In the genomic region with DNA sequence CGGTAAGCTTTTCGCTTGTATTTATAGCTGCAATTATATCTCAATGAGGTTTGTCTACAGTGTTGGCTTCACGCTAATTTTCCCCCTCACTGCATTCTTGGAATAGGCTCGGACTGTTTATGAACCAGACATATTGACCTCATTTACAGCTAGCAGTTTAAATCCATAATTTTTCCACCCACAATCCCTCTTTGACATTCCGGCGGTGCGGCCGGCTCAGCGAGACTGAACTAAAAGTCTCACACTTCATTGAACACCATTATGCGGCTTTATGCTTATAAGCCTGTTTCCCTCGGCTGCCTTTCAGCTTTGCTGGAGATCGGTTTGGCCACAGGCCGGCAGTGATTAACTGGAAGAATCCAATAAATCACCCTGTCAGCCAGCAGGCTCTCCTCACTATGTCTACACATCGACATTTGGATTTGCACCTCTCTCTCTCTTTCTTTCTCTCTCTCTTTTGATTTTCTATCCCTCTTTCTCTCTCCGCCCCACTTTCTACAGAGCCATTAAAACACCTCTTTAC, we compare ENCODE assay signal across 8 cellular contexts.
DNase-seq lines count a peak whose midpoint lies in the region; ATAC-seq, FAIRE-seq and TF ChIP-seq lines count a peak whose summit lies in the region.
"Had no signal": no experiment of that assay in that cellular context is flagged by ENCODE, and none has a peak within 500 bp of the region (broad histone marks: within the 10 kb centered on the region; RNA-seq: fewer than 3 reads in every experiment).

No MANE protein-coding gene starts in this region.

- no peak overlapping the region for H3K9ac ChIP-seq in keratinocyte (ENCODE audit: control insufficient read depth, extremely low read depth, insufficient read depth, low read length)

- no peaks in the 10 kb centered on the region for H3K4me1 Mint-ChIP-seq in WTC11

- H3K36me3 ChIP-seq in keratinocyte (ENCODE audit: control insufficient read depth in 2 of 2, extremely low read depth in 1 of 2, insufficient read depth in 2 of 2, low read length in 2 of 2) = no peaks in the 10 kb centered on the region
- no peaks in the 10 kb centered on the region for H3K36me3 ChIP-seq in urinary bladder (ENCODE audit: insufficient read depth)
- no peaks in the 10 kb centered on the region for H3K36me3 ChIP-seq in ascending aorta
- H3K36me3 ChIP-seq: upper lobe of left lung had no signal

- H3K36me3 Mint-ChIP-seq in WTC11 = 0 out of 2 replicates have a peak, but pooled peaks cover 3% of the 10 kb centered on the region

- WGBS in urinary bladder = 14% methylated on average over 15 of the region's 15 CpGs

- POLR2A ChIA-PET in WTC11 (lab: Charles Lee) = no interaction called here

- FAIRE-seq in keratinocyte (lab: Jason Lieb, UNC) = no peak

- intact Hi-C loops in ascending aorta (cut with DNase I) = no loop called here

- peak; percentile 2 for DNase-seq in LoVo (ENCODE audit: low spot score)
- peak; percentile 92 for DNase-seq in RPMI7951 (ENCODE audit: low read depth)
- DNase-seq in keratinocyte (ENCODE audit: low read depth, low spot score) = no peak
- DNase-seq in ascending aorta (ENCODE audit: low spot score in 2 of 2) = no peak
- DNase-seq in WTC11 (ENCODE audit: low spot score) = no peak

- no peaks in the 10 kb centered on the region for H3K9me1 ChIP-seq in keratinocyte (ENCODE audit: control insufficient read depth, extremely low read depth, insufficient read depth, low read length)

- dilution Hi-C loops in keratinocyte (cut with MboI; ENCODE audit: extremely low pct_ligation_motif_present, low sequenced_read_pairs) = no loop called here

- H3K27me3 ChIP-seq in keratinocyte (ENCODE audit: control insufficient read depth, extremely low read depth, insufficient read depth, low read length) (peaks cover 23% of the 10 kb centered on the region), ascending aorta (no peaks in the 10 kb centered on the region)

- peaks cover 12% of the 10 kb centered on the region for H3K9me3 Mint-ChIP-seq in WTC11

- CTCF ChIA-PET in WTC11 (lab: Charles Lee) = no interaction called here

- TF ChIP-seq CTCF in keratinocyte (optimal IDR thresholded peaks at IDR 0.05 in 1 of 3, IDR thresholded peaks at IDR 0.05 in 1 of 3, conservative IDR thresholded peaks at IDR 0.05 in 1 of 3; ENCODE audit: extremely low read depth in 1 of 3, insufficient read depth in 2 of 3, low read length in 3 of 3) = peak in 1 of 3 experiments; percentile 11
- TF ChIP-seq CTCF in ascending aorta (IDR thresholded peaks at IDR 0.05) = no peak
- TF ChIP-seq CTCF in WTC11 (IDR thresholded peaks at IDR 0.05) = no peak

- ATAC-seq in WTC11 (no peak; the same call in 1 of the 2 replicates), HG02938 (IDR thresholded peaks at IDR 0.05; ENCODE audit: unreplicated experiment) (no peak)

- peak overlapping the region; percentile 74 for H3K4me2 ChIP-seq in keratinocyte (ENCODE audit: control insufficient read depth, extremely low read depth, insufficient read depth, low read depth, low read length)

- peak overlapping the region; percentile 21 for H2AFZ ChIP-seq in keratinocyte (ENCODE audit: control insufficient read depth, low read length)

- H3K9me3 ChIP-seq in keratinocyte (ENCODE audit: control insufficient read depth, low read depth, low read length) = no peaks in the 10 kb centered on the region
- no peaks in the 10 kb centered on the region for H3K9me3 ChIP-seq in ascending aorta
- H3K9me3 ChIP-seq: upper lobe of left lung had no signal

- no peak overlapping the region for H3K4me3 Mint-ChIP-seq in WTC11

- H3K4me1 ChIP-seq in keratinocyte (ENCODE audit: control insufficient read depth, extremely low read depth, insufficient read depth, low read length) (peaks cover 5% of the 10 kb centered on the region), urinary bladder (ENCODE audit: insufficient read depth) (no peaks in the 10 kb centered on the region), ascending aorta (no peaks in the 10 kb centered on the region)

- H3K27me3 Mint-ChIP-seq in WTC11 (ENCODE audit: low read depth) = no peaks in the 10 kb centered on the region

- no peak overlapping the region for H3K27ac ChIP-seq in keratinocyte (ENCODE audit: control insufficient read depth, insufficient read depth, low read length)
- H3K27ac ChIP-seq in urinary bladder (ENCODE audit: low read depth) = no peak overlapping the region
- H3K27ac ChIP-seq in ascending aorta = no peak overlapping the region
- H3K27ac ChIP-seq: upper lobe of left lung had no signal

- H3K4me3 ChIP-seq in keratinocyte (ENCODE audit: control insufficient read depth in 2 of 3, extremely low read depth in 1 of 3, insufficient read depth in 2 of 3, low read depth in 1 of 3, low read length in 3 of 3) = peak overlapping the region in 2 of 3 experiments; percentile 29 to 46
- peak overlapping the region; percentile 8 for H3K4me3 ChIP-seq in urinary bladder (ENCODE audit: low read depth, low read length)
- H3K4me3 ChIP-seq in ascending aorta = peak overlapping the region in 1 of 2 donors; percentile 10
- H3K4me3 ChIP-seq: upper lobe of left lung had no signal

- no peak overlapping the region for H3K27ac Mint-ChIP-seq in WTC11

- H3K79me2 ChIP-seq in keratinocyte (ENCODE audit: control insufficient read depth, insufficient read depth, low read length) = no peaks in the 10 kb centered on the region

- H4K20me1 ChIP-seq in keratinocyte (ENCODE audit: control insufficient read depth, extremely low read depth, insufficient read depth, low read length) = no peaks in the 10 kb centered on the region

TF ChIP-seq in WTC11, 78 proteins besides CTCF, POLR2A, EP300 and RAD21 (continues in another document):
- TF ChIP-seq NR2C2 (CRISPR knock-in tag; IDR thresholded peaks at IDR 0.05) (no peak), EMX1 (CRISPR knock-in tag; IDR thresholded peaks at IDR 0.05) (no peak), NFE2L1 (CRISPR knock-in tag; IDR thresholded peaks at IDR 0.05) (no peak), E2F5 (CRISPR knock-in tag; IDR thresholded peaks at IDR 0.05) (no peak)
- TF ChIP-seq, protein P1, sequence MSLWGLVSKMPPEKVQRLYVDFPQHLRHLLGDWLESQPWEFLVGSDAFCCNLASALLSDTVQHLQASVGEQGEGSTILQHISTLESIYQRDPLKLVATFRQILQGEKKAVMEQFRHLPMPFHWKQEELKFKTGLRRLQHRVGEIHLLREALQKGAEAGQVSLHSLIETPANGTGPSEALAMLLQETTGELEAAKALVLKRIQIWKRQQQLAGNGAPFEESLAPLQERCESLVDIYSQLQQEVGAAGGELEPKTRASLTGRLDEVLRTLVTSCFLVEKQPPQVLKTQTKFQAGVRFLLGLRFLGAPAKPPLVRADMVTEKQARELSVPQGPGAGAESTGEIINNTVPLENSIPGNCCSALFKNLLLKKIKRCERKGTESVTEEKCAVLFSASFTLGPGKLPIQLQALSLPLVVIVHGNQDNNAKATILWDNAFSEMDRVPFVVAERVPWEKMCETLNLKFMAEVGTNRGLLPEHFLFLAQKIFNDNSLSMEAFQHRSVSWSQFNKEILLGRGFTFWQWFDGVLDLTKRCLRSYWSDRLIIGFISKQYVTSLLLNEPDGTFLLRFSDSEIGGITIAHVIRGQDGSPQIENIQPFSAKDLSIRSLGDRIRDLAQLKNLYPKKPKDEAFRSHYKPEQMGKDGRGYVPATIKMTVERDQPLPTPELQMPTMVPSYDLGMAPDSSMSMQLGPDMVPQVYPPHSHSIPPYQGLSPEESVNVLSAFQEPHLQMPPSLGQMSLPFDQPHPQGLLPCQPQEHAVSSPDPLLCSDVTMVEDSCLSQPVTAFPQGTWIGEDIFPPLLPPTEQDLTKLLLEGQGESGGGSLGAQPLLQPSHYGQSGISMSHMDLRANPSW (CRISPR knock-in tag; conservative IDR thresholded peaks at IDR 0.05; ENCODE audit: low read depth) = no peak
- TF ChIP-seq, protein P2, sequence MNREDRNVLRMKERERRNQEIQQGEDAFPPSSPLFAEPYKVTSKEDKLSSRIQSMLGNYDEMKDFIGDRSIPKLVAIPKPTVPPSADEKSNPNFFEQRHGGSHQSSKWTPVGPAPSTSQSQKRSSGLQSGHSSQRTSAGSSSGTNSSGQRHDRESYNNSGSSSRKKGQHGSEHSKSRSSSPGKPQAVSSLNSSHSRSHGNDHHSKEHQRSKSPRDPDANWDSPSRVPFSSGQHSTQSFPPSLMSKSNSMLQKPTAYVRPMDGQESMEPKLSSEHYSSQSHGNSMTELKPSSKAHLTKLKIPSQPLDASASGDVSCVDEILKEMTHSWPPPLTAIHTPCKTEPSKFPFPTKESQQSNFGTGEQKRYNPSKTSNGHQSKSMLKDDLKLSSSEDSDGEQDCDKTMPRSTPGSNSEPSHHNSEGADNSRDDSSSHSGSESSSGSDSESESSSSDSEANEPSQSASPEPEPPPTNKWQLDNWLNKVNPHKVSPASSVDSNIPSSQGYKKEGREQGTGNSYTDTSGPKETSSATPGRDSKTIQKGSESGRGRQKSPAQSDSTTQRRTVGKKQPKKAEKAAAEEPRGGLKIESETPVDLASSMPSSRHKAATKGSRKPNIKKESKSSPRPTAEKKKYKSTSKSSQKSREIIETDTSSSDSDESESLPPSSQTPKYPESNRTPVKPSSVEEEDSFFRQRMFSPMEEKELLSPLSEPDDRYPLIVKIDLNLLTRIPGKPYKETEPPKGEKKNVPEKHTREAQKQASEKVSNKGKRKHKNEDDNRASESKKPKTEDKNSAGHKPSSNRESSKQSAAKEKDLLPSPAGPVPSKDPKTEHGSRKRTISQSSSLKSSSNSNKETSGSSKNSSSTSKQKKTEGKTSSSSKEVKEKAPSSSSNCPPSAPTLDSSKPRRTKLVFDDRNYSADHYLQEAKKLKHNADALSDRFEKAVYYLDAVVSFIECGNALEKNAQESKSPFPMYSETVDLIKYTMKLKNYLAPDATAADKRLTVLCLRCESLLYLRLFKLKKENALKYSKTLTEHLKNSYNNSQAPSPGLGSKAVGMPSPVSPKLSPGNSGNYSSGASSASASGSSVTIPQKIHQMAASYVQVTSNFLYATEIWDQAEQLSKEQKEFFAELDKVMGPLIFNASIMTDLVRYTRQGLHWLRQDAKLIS (CRISPR knock-in tag; IDR thresholded peaks at IDR 0.05; ENCODE audit: borderline replicate concordance) = no peak

Comparison
In these comparisons a context has a peak if more than half of its experiments do, and no peak if none do; other contexts are left out.
1. DNase-seq: peak in LoVo (single experiment) and RPMI7951 (single experiment); none in keratinocyte (single experiment), ascending aorta (0 of 2) and WTC11 (single experiment).